Comparison of ENCODE assay signal across 8 cellular contexts in the genomic region with DNA sequence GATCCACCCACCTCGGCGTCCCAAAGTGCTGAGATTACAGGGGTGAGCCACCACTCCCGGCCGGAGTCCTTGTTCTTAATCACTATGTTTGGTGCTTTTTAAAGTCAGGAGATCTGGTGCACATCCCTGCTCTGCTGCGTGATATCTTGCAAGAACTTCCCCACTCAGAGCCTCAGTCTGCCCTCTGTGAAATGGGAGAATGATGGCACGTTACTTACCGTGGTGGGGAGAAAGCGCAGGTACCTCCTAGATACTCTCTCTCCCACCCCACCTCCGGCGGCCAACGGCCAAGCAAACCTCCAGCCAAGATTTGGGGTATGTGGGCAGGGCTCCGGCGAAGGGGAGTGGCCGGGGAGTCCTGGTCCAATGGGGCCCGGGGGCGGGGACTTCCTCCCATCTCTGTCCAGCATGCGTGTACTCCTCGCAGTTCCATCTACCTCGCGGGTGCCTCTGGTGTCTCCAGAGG. TPM values are rescaled to one million over a fixed set of nuclear protein-coding genes. Genes with fewer than 3 reads are reported as not detected.
DNase-seq lines count a peak whose midpoint lies in the region; ATAC-seq lines count a peak whose summit lies in the region.

A gene (plus strand): TSS at position 424 of the 466 bp plus-strand sequence. CDS start 139 bp downstream, outside the sequence.

- no peaks in the 10 kb centered on the region for H3K9me3 ChIP-seq in CD4-positive, CD25-positive, alpha-beta regulatory T cell (ENCODE audit: control insufficient read depth in 2 of 2, low read length in 2 of 2)

- peaks cover 19% of the 10 kb centered on the region for H3K4me1 ChIP-seq in CD4-positive, CD25-positive, alpha-beta regulatory T cell (ENCODE audit: control insufficient read depth, insufficient read depth, low read length, poor library complexity, severe bottlenecking)

- H3K27ac Mint-ChIP-seq in CD4-positive, CD25-positive, alpha-beta regulatory T cell, result no peak within 1 kb of the TSS

- H3K4me1 Mint-ChIP-seq in CD4-positive, CD25-positive, alpha-beta regulatory T cell, result peaks cover 11 to 32% (median 19%) of the 10 kb centered on the region in 4 donors

- no peaks in the 10 kb centered on the region for H3K27me3 ChIP-seq in CD4-positive, CD25-positive, alpha-beta regulatory T cell (ENCODE audit: control insufficient read depth, insufficient read depth, low read length)

- peak; percentile 86 to 89 for ATAC-seq in CD4-positive, CD25-positive, alpha-beta regulatory T cell (ENCODE audit: low read depth in 2 of 2)

- H3K9me3 Mint-ChIP-seq in CD4-positive, CD25-positive, alpha-beta regulatory T cell, result no peaks in the 10 kb centered on the region

- no peak within 1 kb of the TSS for H3K4me3 ChIP-seq in CD4-positive, CD25-positive, alpha-beta regulatory T cell (ENCODE audit: low read depth, low read length)

- H3K36me3 ChIP-seq in CD4-positive, CD25-positive, alpha-beta regulatory T cell (ENCODE audit: control insufficient read depth, insufficient read depth, low read length), result no peaks in the 10 kb centered on the region

- H3K36me3 Mint-ChIP-seq in CD4-positive, CD25-positive, alpha-beta regulatory T cell, result no peaks in the 10 kb centered on the region

- no peak within 1 kb of the TSS for H3K27ac ChIP-seq in CD4-positive, CD25-positive, alpha-beta regulatory T cell (ENCODE audit: insufficient read depth, low read length, poor library complexity, severe bottlenecking)

- peak within 1 kb of the TSS; percentile 62 to 79 (median 76) for H3K4me3 Mint-ChIP-seq in CD4-positive, CD25-positive, alpha-beta regulatory T cell

- DNase-seq in CD4-positive, CD25-positive, alpha-beta regulatory T cell, result peak; percentile 40 to 80 (median 53)
- DNase-seq in NCI-H226, result peak; percentile 56
- peak; percentile 31 for DNase-seq in activated T-helper 9 cell treated with anti-CD3 and anti-CD28 coated beads, Interleukin-2, amount 50 U/mL, for 16 hours (ENCODE audit: low read depth)
- DNase-seq in hypothalamus (lab: John Stamatoyannopoulos, UW), result peak in 39 of 51 donors; percentile 4 to 73 (median 58)
- DNase-seq in stimulated activated CD4-positive, alpha-beta T cell treated with anti-CD3 and anti-CD28 coated beads, Interleukin-12 subunit alpha, Interleukin-12 subunit beta, amount 100 ng/mL, for 4 hours, result peak; percentile 64
- no peak for DNase-seq in NCI-H2029 (lab: John Stamatoyannopoulos, UW)
- DNase-seq in OCI-M2 (lab: John Stamatoyannopoulos, UW; ENCODE audit: unreplicated experiment), result no peak
- DNase-seq in 8988T, result no peak

- H3K27me3 Mint-ChIP-seq in CD4-positive, CD25-positive, alpha-beta regulatory T cell, result no peaks in the 10 kb centered on the region

RNA-seq across cellular contexts. Expression of the gene that starts here (rescaled TPM):
- total RNA-seq in CD4-positive, CD25-positive, alpha-beta regulatory T cell, result 4.9 TPM
- polyA plus RNA-seq in CD4-positive, CD25-positive, alpha-beta regulatory T cell, result under 1 TPM; 0.07 to 0.65 (median 0.34) TPM

Comparison
In these comparisons a context has a peak if more than half of its experiments do, and no peak if none do; other contexts are left out.
1. DNase-seq: peak in CD4-positive, CD25-positive, alpha-beta regulatory T cell (3 of 3), NCI-H226 (single experiment), activated T-helper 9 cell treated with anti-CD3 and anti-CD28 coated beads, Interleukin-2, amount 50 U/mL, for 16 hours (single experiment), hypothalamus (39 of 51) and stimulated activated CD4-positive, alpha-beta T cell treated with anti-CD3 and anti-CD28 coated beads, Interleukin-12 subunit alpha, Interleukin-12 subunit beta, amount 100 ng/mL, for 4 hours (single experiment); none in NCI-H2029 (single experiment), OCI-M2 (single experiment) and 8988T (single experiment).